8 cellular contexts compared by ENCODE assay signal in the genomic region with DNA sequence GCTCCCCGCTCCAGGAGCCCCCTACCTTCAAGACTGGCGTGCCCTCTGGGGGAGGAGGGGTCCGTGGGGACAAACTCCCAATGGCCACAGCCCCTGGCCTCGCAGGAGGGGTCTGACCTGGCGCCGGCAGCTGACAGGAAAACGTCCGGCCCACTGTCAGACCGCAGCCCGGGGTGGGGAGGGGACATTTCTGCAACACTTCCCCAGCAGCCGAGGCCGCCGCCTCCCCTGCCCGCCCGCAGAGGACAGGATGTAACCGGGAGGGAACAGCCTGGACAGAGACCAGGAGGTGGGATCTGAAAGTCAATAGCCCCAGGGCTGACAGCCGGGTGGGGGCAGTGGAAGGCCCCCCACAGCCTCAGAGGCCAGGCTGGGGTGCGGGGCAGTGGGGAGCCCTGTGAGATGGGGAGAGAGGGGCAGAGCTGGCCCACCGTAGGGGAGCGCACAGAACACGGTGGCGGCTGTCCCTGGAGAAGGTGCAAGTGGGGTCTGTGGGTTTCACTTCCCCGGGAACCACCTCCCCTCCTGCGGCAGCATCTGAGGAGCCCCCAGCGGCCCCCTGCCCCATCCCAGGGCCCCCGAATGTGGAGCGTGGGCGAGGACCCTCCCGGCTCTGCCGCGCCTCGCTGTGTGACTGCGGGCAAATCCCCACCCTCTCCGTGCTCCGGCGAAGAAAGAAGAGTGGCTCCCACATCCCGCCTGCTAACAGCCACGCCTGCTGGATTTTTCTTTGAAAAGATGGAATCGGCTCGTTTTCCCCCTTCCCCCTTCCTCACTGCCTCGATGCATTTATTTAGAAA. TPM values are rescaled to one million over a fixed set of nuclear protein-coding genes. Genes with fewer than 3 reads are reported as not detected.
DNase-seq lines count a peak whose midpoint lies in the region; ATAC-seq, FAIRE-seq and TF ChIP-seq lines count a peak whose summit lies in the region.

A gene with protein sequence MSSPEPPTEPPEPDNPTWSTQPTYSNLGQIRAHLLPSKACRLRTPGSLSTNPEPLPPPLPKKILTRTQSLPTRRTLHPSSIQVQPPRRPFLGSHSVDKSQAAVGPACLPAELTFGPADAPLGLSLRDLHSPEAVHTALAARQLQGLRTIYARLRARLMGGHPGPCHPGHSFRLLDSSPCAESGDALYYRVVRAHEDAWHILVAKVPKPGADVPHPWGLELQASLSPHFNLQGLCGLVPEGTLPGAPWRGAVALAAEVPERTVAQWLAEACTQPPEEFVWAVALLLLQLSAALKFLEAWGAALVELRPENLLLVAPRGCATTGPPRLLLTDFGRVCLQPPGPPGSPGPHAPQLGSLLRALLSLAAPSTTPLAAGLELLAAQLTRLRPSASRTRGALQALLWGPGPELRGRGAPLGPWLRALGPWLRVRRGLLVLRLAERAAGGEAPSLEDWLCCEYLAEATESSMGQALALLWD (minus strand): TSS at position 114 of the 800 bp plus-strand sequence. CDS start 1,244 bp downstream, outside the sequence.

- peaks cover 20% of the 10 kb centered on the region for H3K4me1 Mint-ChIP-seq in activated CD8-positive, alpha-beta T cell treated with anti-CD3 and anti-CD28 coated beads, Interleukin-2, amount 10 ng/mL, durations not matched to agents 7 days and 5 days (ENCODE audit: low read depth)

- peak within 1 kb of the TSS; percentile 74 for H3K27ac Mint-ChIP-seq in activated CD8-positive, alpha-beta T cell treated with anti-CD3 and anti-CD28 coated beads, Interleukin-2, amount 10 ng/mL, durations not matched to agents 7 days and 5 days

- no peaks in the 10 kb centered on the region for H3K9me3 Mint-ChIP-seq in activated CD8-positive, alpha-beta T cell treated with anti-CD3 and anti-CD28 coated beads, Interleukin-2, amount 10 ng/mL, durations not matched to agents 7 days and 5 days (ENCODE audit: insufficient read depth)

- peak; percentile 64 for DNase-seq in activated CD8-positive, alpha-beta memory T cell treated with anti-CD3 and anti-CD28 coated beads, Interleukin-2, amount 50 U/mL, for 48 hours
- DNase-seq in activated CD8-positive, alpha-beta memory T cell treated with anti-CD3 and anti-CD28 coated beads, Interleukin-2, amount 50 U/mL, for 4 hours, result no peak
- DNase-seq in activated CD8-positive, alpha-beta T cell treated with anti-CD3 and anti-CD28 coated beads, Interleukin-2, amount 10 ng/mL, durations not matched to agents 7 days and 5 days, result peak; percentile 71
- DNase-seq in left cardiac atrium (peak; percentile 86), ovary (peak in 3 of 5 donors; percentile 53 to 73 (median 56)), SHP77 treated with DMSO at 0.1 percent for 48 hours (lab: John Stamatoyannopoulos, UW) (no peak), urothelium cell line (ENCODE audit: low spot score) (no peak)

- TF ChIP-seq POLR2A in ovary (IDR thresholded peaks at IDR 0.05), result no peak

- H3K27ac ChIP-seq in ovary, result no peak within 1 kb of the TSS

- H3K27me3 ChIP-seq in ovary, result no peaks in the 10 kb centered on the region

- H3K36me3 ChIP-seq in ovary, result no peaks in the 10 kb centered on the region

- peaks cover 6% of the 10 kb centered on the region for H3K4me1 ChIP-seq in ovary (ENCODE audit: insufficient read depth)

- intact Hi-C loops in left cardiac atrium (cut with DNase I) (no loop called here), ovary (cut with DNase I) (loop anchor here in 1 of 4 donors (5.0 kb wide), 1 partner anchor 1115 kb away; no protein-coding TSS in a partner anchor)

- CTCF ChIA-PET in activated CD8-positive, alpha-beta T cell treated with anti-CD3 and anti-CD28 coated beads, Interleukin-2, amount 10 ng/mL, durations not matched to agents 7 days and 5 days (lab: Charles Lee), result interaction anchor here (1.0 kb wide), 1 partner anchor 47 kb away, joined by 3 read pairs; the partner anchor contains the start of gene PLEKHJ1

- peak within 1 kb of the TSS; percentile 24 for H3K4me3 ChIP-seq in ovary

- peak within 1 kb of the TSS; percentile 66 for H3K4me3 Mint-ChIP-seq in activated CD8-positive, alpha-beta T cell treated with anti-CD3 and anti-CD28 coated beads, Interleukin-2, amount 10 ng/mL, durations not matched to agents 7 days and 5 days

- peaks cover under 1% of the 10 kb centered on the region for H3K36me3 Mint-ChIP-seq in activated CD8-positive, alpha-beta T cell treated with anti-CD3 and anti-CD28 coated beads, Interleukin-2, amount 10 ng/mL, durations not matched to agents 7 days and 5 days (ENCODE audit: low read depth)

- TF ChIP-seq EP300 in ovary (IDR thresholded peaks at IDR 0.05), result no peak

- ATAC-seq in activated CD8-positive, alpha-beta T cell treated with anti-CD3 and anti-CD28 coated beads, Interleukin-2, amount 10 ng/mL, durations not matched to agents 7 days and 5 days, result peak; percentile 57
- ATAC-seq in left cardiac atrium (peak; percentile 88 to 90), GM18909 (IDR thresholded peaks at IDR 0.05; ENCODE audit: poor library complexity, unreplicated experiment) (no peak)

- TF ChIP-seq CTCF in ovary (IDR thresholded peaks at IDR 0.05), result no peak

- no peaks in the 10 kb centered on the region for H3K9me3 ChIP-seq in ovary

- H3K27me3 Mint-ChIP-seq in activated CD8-positive, alpha-beta T cell treated with anti-CD3 and anti-CD28 coated beads, Interleukin-2, amount 10 ng/mL, durations not matched to agents 7 days and 5 days (ENCODE audit: low read depth), result no peaks in the 10 kb centered on the region

- WGBS in ovary, 3 donors, result 7 to 10% (median 10%) methylated on average over 40 to 41 of the region's 41 CpGs

- no peak for FAIRE-seq in urothelium cell line (lab: Jason Lieb, UNC)

- POLR2A ChIA-PET in activated CD8-positive, alpha-beta T cell treated with anti-CD3 and anti-CD28 coated beads, Interleukin-2, amount 10 ng/mL, durations not matched to agents 7 days and 5 days (lab: Charles Lee), result interaction anchor here (0.9 kb wide), 1 partner anchor 11 kb away, joined by 3 read pairs; no protein-coding TSS in a partner anchor

RNA-seq across cellular contexts. Expression of the gene that starts here (rescaled TPM):
- total RNA-seq in activated CD8-positive, alpha-beta T cell treated with anti-CD3 and anti-CD28 coated beads, Interleukin-2, amount 10 ng/mL, durations not matched to agents 7 days and 5 days, result under 1 TPM; 0.16 to 0.34 TPM
- total RNA-seq in left cardiac atrium (1 to 10 TPM; 1.0 to 2.3 TPM), ovary (under 1 TPM in 5 of 7 donors, not detected in 2; 0.11 to 0.62 (median 0.35) TPM)
- polyA plus RNA-seq in ovary, result under 1 TPM in 1 of 2 donors, not detected in 1; 0.10 TPM

Comparison
In these comparisons a context has a peak if more than half of its experiments do, and no peak if none do; other contexts are left out.
1. DNase-seq: peak in activated CD8-positive, alpha-beta memory T cell treated with anti-CD3 and anti-CD28 coated beads, Interleukin-2, amount 50 U/mL, for 48 hours (single experiment) and left cardiac atrium (single experiment); none in activated CD8-positive, alpha-beta memory T cell treated with anti-CD3 and anti-CD28 coated beads, Interleukin-2, amount 50 U/mL, for 4 hours (single experiment), SHP77 treated with DMSO at 0.1 percent for 48 hours (single experiment) and urothelium cell line (single experiment).
2. Peak in DNase-seq and ATAC-seq in activated CD8-positive, alpha-beta T cell treated with anti-CD3 and anti-CD28 coated beads, Interleukin-2, amount 10 ng/mL, durations not matched to agents 7 days and 5 days; RNA of the gene not detected or under 1 TPM.
3. Peak in DNase-seq and H3K4me3 ChIP-seq in ovary; RNA of the gene not detected or under 1 TPM.